ENCODE assay signal across 33 cellular contexts in the genomic region with DNA sequence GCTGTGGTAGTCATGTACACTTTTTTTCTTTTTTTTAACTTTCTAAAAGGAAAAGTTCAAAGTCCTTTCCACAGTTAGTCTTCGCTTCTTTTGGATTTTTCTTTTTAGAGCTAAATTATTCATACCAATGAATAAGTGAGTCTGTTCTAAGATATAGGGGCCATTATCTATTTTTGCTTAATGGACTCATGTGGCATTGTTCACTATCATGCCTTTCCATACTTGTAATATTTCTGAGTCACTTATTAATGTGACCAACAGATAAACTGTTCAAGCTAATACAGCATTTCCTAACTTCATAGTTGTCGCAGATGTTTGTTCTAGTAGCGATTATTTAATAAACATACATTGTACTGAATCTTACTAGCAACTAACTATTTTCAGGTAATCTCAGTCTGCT. TPM values are rescaled to one million over a fixed set of nuclear protein-coding genes. Genes with fewer than 3 reads are reported as not detected.
"Had no signal": no experiment of that assay in that cellular context is flagged by ENCODE, and none has a peak within 500 bp of the region (broad histone marks: within the 10 kb centered on the region; RNA-seq: fewer than 3 reads in every experiment).

No MANE protein-coding gene starts in this region.

- H3K4me3 ChIP-seq: ascending aorta, esophagus muscularis mucosa, left ventricle myocardium inferior, lung, spleen, testis had no signal

- H3K27me3 ChIP-seq: ascending aorta, brain microvascular endothelial cell, testis had no signal

- H3K4me1 Mint-ChIP-seq: activated naive CD8-positive, alpha-beta T cell treated with anti-CD3 and anti-CD28 coated beads, Interleukin-2, amount 10 ng/mL, durations not matched to agents 7 days and 5 days had no signal

- ATAC-seq: activated T-cell treated with anti-CD3 and anti-CD28 coated beads, Interleukin-2, amount 50 U/mL, for 72 hours; natural killer cell treated with Interleukin-12 subunit alpha and Interleukin-12 subunit beta and Interleukin-15 and Interleukin-18, amount 100 ng/mL, for 72 hours had no signal

- H3K27ac ChIP-seq: ascending aorta, brain microvascular endothelial cell, esophagus muscularis mucosa, left ventricle myocardium inferior, spleen, testis had no signal

- H3K36me3 ChIP-seq: ascending aorta, brain microvascular endothelial cell had no signal

- H3K9me3 ChIP-seq: ascending aorta, esophagus muscularis mucosa, left ventricle myocardium inferior, spleen, testis had no signal

- H3K9me3 Mint-ChIP-seq: activated naive CD4-positive, alpha-beta T cell treated with anti-CD3 and anti-CD28 coated beads for 36 hours; activated naive CD8-positive, alpha-beta T cell treated with anti-CD3 and anti-CD28 coated beads, Interleukin-2, amount 10 ng/mL, durations not matched to agents 7 days and 5 days; activated T-cell treated with anti-CD3 and anti-CD28 coated beads, Interleukin-2, amount 50 U/mL, for 72 hours; endodermal cell; natural killer cell treated with Interleukin-12 subunit alpha and Interleukin-12 subunit beta and Interleukin-15 and Interleukin-18, amount 100 ng/mL, for 72 hours; T-helper 1 cell treated with Interleukin-12 subunit alpha and Interleukin-12 subunit beta and Interleukin-4 antibody, amounts not matched to agents 30 μg/mL and 1 μg/mL, for 36 hours had no signal

- H3K4me1 ChIP-seq: ascending aorta, esophagus muscularis mucosa, spleen, testis had no signal

- DNase-seq: activated CD4-positive, alpha-beta T cell treated with anti-CD3 and anti-CD28 coated beads for 4 hours; activated CD4-positive, alpha-beta T cell treated with anti-CD3 and anti-CD28 coated beads, Interleukin-2, amount 50 U/mL, for 4 hours; activated CD4-positive, CD25-positive, alpha-beta regulatory T cell; activated effector memory CD4-positive, alpha-beta T cell treated with Interleukin-2 at 50 U/mL for 16 hours; activated naive CD4-positive, alpha-beta T cell treated with anti-CD3 and anti-CD28 coated beads for 36 hours; activated naive CD8-positive, alpha-beta T cell treated with anti-CD3 and anti-CD28 coated beads, Interleukin-2, amount 10 ng/mL, durations not matched to agents 7 days and 5 days; activated T-cell treated with anti-CD3 and anti-CD28 coated beads for 4 hours; activated T-cell treated with anti-CD3 and anti-CD28 coated beads, Interleukin-2, amount 50 U/mL, for 72 hours; brain microvascular endothelial cell; endodermal cell; islet precursor cell; left ventricle myocardium inferior; mesendoderm; posterior cingulate gyrus; right cardiac atrium; spleen; stimulated activated CD4-positive, alpha-beta T cell treated with anti-CD3 and anti-CD28 coated beads, Interleukin-2, amount 100 ng/mL, for 48 hours; stimulated activated naive CD4-positive, alpha-beta T cell treated with Interleukin-2 at 50 U/mL for 16 hours; SW 1271; T-helper 9 cell; testis; trophoblast cell had no signal

- H3K4me3 Mint-ChIP-seq: activated naive CD4-positive, alpha-beta T cell treated with anti-CD3 and anti-CD28 coated beads for 36 hours; activated naive CD8-positive, alpha-beta T cell treated with anti-CD3 and anti-CD28 coated beads, Interleukin-2, amount 10 ng/mL, durations not matched to agents 7 days and 5 days; activated T-cell treated with anti-CD3 and anti-CD28 coated beads, Interleukin-2, amount 50 U/mL, for 72 hours; endodermal cell; natural killer cell treated with Interleukin-12 subunit alpha and Interleukin-12 subunit beta and Interleukin-15 and Interleukin-18, amount 100 ng/mL, for 72 hours; T-helper 1 cell treated with Interleukin-12 subunit alpha and Interleukin-12 subunit beta and Interleukin-4 antibody, amounts not matched to agents 30 μg/mL and 1 μg/mL, for 36 hours had no signal

- H3K36me3 Mint-ChIP-seq: activated naive CD8-positive, alpha-beta T cell treated with anti-CD3 and anti-CD28 coated beads, Interleukin-2, amount 10 ng/mL, durations not matched to agents 7 days and 5 days; natural killer cell treated with Interleukin-12 subunit alpha and Interleukin-12 subunit beta and Interleukin-15 and Interleukin-18, amount 100 ng/mL, for 72 hours had no signal

- H3K27ac Mint-ChIP-seq: activated naive CD4-positive, alpha-beta T cell treated with anti-CD3 and anti-CD28 coated beads for 36 hours; activated naive CD8-positive, alpha-beta T cell treated with anti-CD3 and anti-CD28 coated beads, Interleukin-2, amount 10 ng/mL, durations not matched to agents 7 days and 5 days; activated T-cell treated with anti-CD3 and anti-CD28 coated beads, Interleukin-2, amount 50 U/mL, for 72 hours; endodermal cell; natural killer cell treated with Interleukin-12 subunit alpha and Interleukin-12 subunit beta and Interleukin-15 and Interleukin-18, amount 100 ng/mL, for 72 hours; T-helper 1 cell treated with Interleukin-12 subunit alpha and Interleukin-12 subunit beta and Interleukin-4 antibody, amounts not matched to agents 30 μg/mL and 1 μg/mL, for 36 hours had no signal

RNA-seq across cellular contexts. Expression of gene B3GNT6, which starts 8.0 kb away (rescaled TPM):
- total RNA-seq: activated naive CD4-positive, alpha-beta T cell treated with anti-CD3 and anti-CD28 coated beads for 36 hours; activated naive CD8-positive, alpha-beta T cell treated with anti-CD3 and anti-CD28 coated beads, Interleukin-2, amount 10 ng/mL, durations not matched to agents 7 days and 5 days; activated T-cell treated with anti-CD3 and anti-CD28 coated beads, Interleukin-2, amount 50 U/mL, for 72 hours; ascending aorta; cardiac septum; chondrocyte; endodermal cell; frontal cortex; left ventricle myocardium inferior; mononuclear cell; myocyte; natural killer cell treated with Interleukin-12 subunit alpha and Interleukin-12 subunit beta and Interleukin-15 and Interleukin-18, amount 100 ng/mL, for 72 hours; omental fat pad; right cardiac atrium; spleen had no signal
- polyA plus RNA-seq: right cardiac atrium, spleen had no signal
